ENCODE assay signal across 12 cellular contexts in genomic region chr2:122531803-122532344, GRCh38.
DNase-seq lines count a peak whose midpoint lies in the region; ATAC-seq and TF ChIP-seq lines count a peak whose summit lies in the region.
"Had no signal": no experiment of that assay in that cellular context is flagged by ENCODE, and none has a peak within 500 bp of the region (broad histone marks: within the 10 kb centered on the region; RNA-seq: fewer than 3 reads in every experiment).

No MANE protein-coding gene starts in this region.

- no peaks in the 10 kb centered on the region for H4K20me1 ChIP-seq in smooth muscle cell (ENCODE audit: low read depth)

- 53% methylated on average over 8 of the region's 8 CpGs for WGBS in smooth muscle cell (ENCODE audit: low lambda C conversion rate)

- H3F3A ChIP-seq in smooth muscle cell (ENCODE audit: low read depth) = no peaks in the 10 kb centered on the region

- ATAC-seq in activated naive CD4-positive, alpha-beta T cell treated with anti-CD3 and anti-CD28 coated beads, Interleukin-2, amount 50 U/mL, for 72 hours = no peak
- no peak for ATAC-seq in stimulated activated memory B cell treated with anti-CD40 and anti-IgM and Interleukin-4, amounts not matched to agents 10 μg/mL and 1 μg/mL and 100 μg/mL, for 72 hours

- H3K27ac Mint-ChIP-seq in activated naive CD4-positive, alpha-beta T cell treated with anti-CD3 and anti-CD28 coated beads for 36 hours = no peak overlapping the region
- H3K27ac Mint-ChIP-seq in activated naive CD4-positive, alpha-beta T cell treated with anti-CD3 and anti-CD28 coated beads, Interleukin-2, amount 50 U/mL, for 72 hours = no peak overlapping the region
- no peak overlapping the region for H3K27ac Mint-ChIP-seq in stimulated activated memory B cell treated with anti-CD40 and anti-IgM and Interleukin-4, amounts not matched to agents 10 μg/mL and 1 μg/mL and 100 μg/mL, for 72 hours

- no peak overlapping the region for H3K4me2 ChIP-seq in smooth muscle cell

- H3K9me3 ChIP-seq in smooth muscle cell (replicated peaks; ENCODE audit: low read depth) = no peaks in the 10 kb centered on the region

- H3K4me3 Mint-ChIP-seq in activated naive CD4-positive, alpha-beta T cell treated with anti-CD3 and anti-CD28 coated beads for 36 hours = no peak overlapping the region
- no peak overlapping the region for H3K4me3 Mint-ChIP-seq in stimulated activated memory B cell treated with anti-CD40 and anti-IgM and Interleukin-4, amounts not matched to agents 10 μg/mL and 1 μg/mL and 100 μg/mL, for 72 hours

- peaks cover 3% of the 10 kb centered on the region for H3K9me3 Mint-ChIP-seq in activated naive CD4-positive, alpha-beta T cell treated with anti-CD3 and anti-CD28 coated beads for 36 hours
- H3K9me3 Mint-ChIP-seq in activated naive CD4-positive, alpha-beta T cell treated with anti-CD3 and anti-CD28 coated beads, Interleukin-2, amount 50 U/mL, for 72 hours = peaks cover 5 to 6% of the 10 kb centered on the region in 2 donors
- peaks cover 5% of the 10 kb centered on the region for H3K9me3 Mint-ChIP-seq in stimulated activated memory B cell treated with anti-CD40 and anti-IgM and Interleukin-4, amounts not matched to agents 10 μg/mL and 1 μg/mL and 100 μg/mL, for 72 hours

- H3K4me3 ChIP-seq in epithelial cell of proximal tubule (ENCODE audit: low read depth, low read length) (no peak overlapping the region), smooth muscle cell (no peak overlapping the region)
- H3K4me3 ChIP-seq: lung had no signal

- no peaks in the 10 kb centered on the region for H3K36me3 Mint-ChIP-seq in activated naive CD4-positive, alpha-beta T cell treated with anti-CD3 and anti-CD28 coated beads for 36 hours (ENCODE audit: low read depth)
- H3K36me3 Mint-ChIP-seq in activated naive CD4-positive, alpha-beta T cell treated with anti-CD3 and anti-CD28 coated beads, Interleukin-2, amount 50 U/mL, for 72 hours = no peaks in the 10 kb centered on the region
- H3K36me3 Mint-ChIP-seq in stimulated activated memory B cell treated with anti-CD40 and anti-IgM and Interleukin-4, amounts not matched to agents 10 μg/mL and 1 μg/mL and 100 μg/mL, for 72 hours = no peaks in the 10 kb centered on the region

- TF ChIP-seq CTCF in epithelial cell of proximal tubule (conservative IDR thresholded peaks at IDR 0.05; ENCODE audit: low read depth, low read length) (peak; percentile 36), smooth muscle cell (IDR thresholded peaks at IDR 0.05; ENCODE audit: borderline replicate concordance, insufficient read depth, poor library complexity, severe bottlenecking) (peak; percentile 31)

- H2AFZ ChIP-seq in smooth muscle cell (ENCODE audit: low read depth) = no peak overlapping the region

- no peaks in the 10 kb centered on the region for H3K36me3 ChIP-seq in smooth muscle cell (ENCODE audit: low read depth)

- no peaks in the 10 kb centered on the region for H3K79me2 ChIP-seq in smooth muscle cell (ENCODE audit: low read depth)

- peak; percentile 4 for DNase-seq in activated naive CD4-positive, alpha-beta T cell treated with anti-CD3 and anti-CD28 coated beads for 36 hours
- DNase-seq in activated naive CD4-positive, alpha-beta T cell treated with anti-CD3 and anti-CD28 coated beads, Interleukin-2, amount 50 U/mL, for 72 hours (ENCODE audit: low spot score in 2 of 2) = no peak
- DNase-seq in NOMO-1 treated with DMSO at 0.1 percent for 48 hours (lab: John Stamatoyannopoulos, UW; ENCODE audit: unreplicated experiment) = peak; percentile 56
- no peak for DNase-seq in epithelial cell of proximal tubule (ENCODE audit: low read depth)
- DNase-seq in smooth muscle cell (lab: John Stamatoyannopoulos, UW; ENCODE audit: unreplicated experiment) = no peak
- DNase-seq in NCI-H1105 (lab: John Stamatoyannopoulos, UW) = no peak
- no peak for DNase-seq in SK-N-DZ (ENCODE audit: low spot score)
- DNase-seq: activated CD4-positive, alpha-beta T cell treated with anti-CD3 and anti-CD28 coated beads, Interleukin-2, amount 50 U/mL, for 4 hours; activated naive CD4-positive, alpha-beta T cell had no signal

- H3K27ac ChIP-seq in smooth muscle cell (ENCODE audit: low read depth) = no peak overlapping the region
- H3K27ac ChIP-seq: HL-60 had no signal

- no peaks in the 10 kb centered on the region for H3K4me1 Mint-ChIP-seq in activated naive CD4-positive, alpha-beta T cell treated with anti-CD3 and anti-CD28 coated beads for 36 hours (ENCODE audit: low read depth)
- H3K4me1 Mint-ChIP-seq in stimulated activated memory B cell treated with anti-CD40 and anti-IgM and Interleukin-4, amounts not matched to agents 10 μg/mL and 1 μg/mL and 100 μg/mL, for 72 hours = no peaks in the 10 kb centered on the region

- H3K27me3 Mint-ChIP-seq in activated naive CD4-positive, alpha-beta T cell treated with anti-CD3 and anti-CD28 coated beads for 36 hours (ENCODE audit: low read depth) = no peaks in the 10 kb centered on the region
- no peaks in the 10 kb centered on the region for H3K27me3 Mint-ChIP-seq in stimulated activated memory B cell treated with anti-CD40 and anti-IgM and Interleukin-4, amounts not matched to agents 10 μg/mL and 1 μg/mL and 100 μg/mL, for 72 hours

- H3K9ac ChIP-seq in smooth muscle cell (ENCODE audit: low read depth) = no peak overlapping the region

- H3K27me3 ChIP-seq in smooth muscle cell (ENCODE audit: low read depth) = no peaks in the 10 kb centered on the region

- peaks cover 16% of the 10 kb centered on the region for H3K4me1 ChIP-seq in smooth muscle cell (ENCODE audit: low read depth)

- CTCF ChIA-PET in activated naive CD4-positive, alpha-beta T cell treated with anti-CD3 and anti-CD28 coated beads for 36 hours (lab: Charles Lee) = no interaction called here

- intact Hi-C loops in activated naive CD4-positive, alpha-beta T cell treated with anti-CD3 and anti-CD28 coated beads for 36 hours (cut with micrococcal nuclease) = no loop called here

Comparison
In these comparisons a context has a peak if more than half of its experiments do, and no peak if none do; other contexts are left out.
1. DNase-seq: peak in activated naive CD4-positive, alpha-beta T cell treated with anti-CD3 and anti-CD28 coated beads for 36 hours (single experiment) and NOMO-1 treated with DMSO at 0.1 percent for 48 hours (single experiment); none in activated naive CD4-positive, alpha-beta T cell treated with anti-CD3 and anti-CD28 coated beads, Interleukin-2, amount 50 U/mL, for 72 hours (0 of 2), epithelial cell of proximal tubule (single experiment), smooth muscle cell (single experiment), NCI-H1105 (single experiment) and SK-N-DZ (single experiment).